Comparison of ENCODE assay signal across 8 cellular contexts in the genomic region with DNA sequence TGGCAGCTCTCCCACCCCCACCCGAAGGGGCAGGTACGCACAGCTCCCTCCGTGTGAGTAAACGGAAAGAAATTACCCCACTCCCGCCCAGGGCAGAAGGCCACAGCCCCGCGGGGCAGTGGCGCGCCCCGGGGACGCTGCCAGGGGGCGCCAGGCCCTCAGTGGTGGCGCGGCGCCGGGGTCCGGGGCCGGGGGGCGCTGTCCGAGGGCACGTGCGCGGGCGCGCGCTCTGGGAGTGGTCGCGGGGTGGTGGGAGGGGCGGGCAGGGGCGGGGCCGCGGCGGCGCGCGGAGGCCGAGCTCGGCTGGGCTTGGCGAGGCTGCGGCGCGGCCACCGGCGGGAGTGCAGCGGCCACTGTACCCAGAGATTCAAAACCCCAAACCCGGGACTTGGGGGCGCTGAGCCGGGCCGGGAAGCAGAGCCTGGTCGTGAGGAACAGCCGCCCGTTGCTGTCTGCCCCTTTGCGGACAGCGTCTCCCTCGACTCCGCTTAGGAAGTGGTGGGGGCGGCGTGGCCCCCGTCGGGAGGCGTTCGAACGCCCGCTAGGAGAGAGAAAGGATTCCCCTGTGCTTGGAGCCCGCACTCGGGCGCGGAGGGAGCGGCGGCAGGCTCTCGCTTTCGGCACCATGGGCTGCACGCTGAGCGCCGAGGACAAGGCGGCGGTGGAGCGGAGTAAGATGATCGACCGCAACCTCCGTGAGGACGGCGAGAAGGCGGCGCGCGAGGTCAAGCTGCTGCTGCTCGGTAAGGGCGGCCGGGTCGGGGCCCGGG. TPM values are rescaled to one million over a fixed set of nuclear protein-coding genes. Genes with fewer than 3 reads are reported as not detected.
DNase-seq lines count a peak whose midpoint lies in the region; ATAC-seq and TF ChIP-seq lines count a peak whose summit lies in the region.

A gene (plus strand): TSS at position 296 of the 770 bp plus-strand sequence. CDS start 330 bp downstream, at position 626.

- no peaks in the 10 kb centered on the region for H3K27me3 ChIP-seq in CD8-positive, alpha-beta T cell (ENCODE audit: insufficient read depth, low read length)

- H3K4me1 Mint-ChIP-seq in CD8-positive, alpha-beta T cell (ENCODE audit: low read depth), result peaks cover 19% of the 10 kb centered on the region
- H3K4me1 Mint-ChIP-seq in WTC11 (peaks cover 47% of the 10 kb centered on the region), endothelial cell (ENCODE audit: unreplicated experiment) (peaks cover 61% of the 10 kb centered on the region)
- H3K4me1 Mint-ChIP-seq in stimulated activated memory B cell treated with anti-CD40 and anti-IgM and Interleukin-4, amounts not matched to agents 10 μg/mL and 1 μg/mL and 100 μg/mL, for 72 hours, result peaks cover 4% of the 10 kb centered on the region

- H3K4me1 ChIP-seq in CD8-positive, alpha-beta T cell (ENCODE audit: insufficient read depth, low read length), result peaks cover 4% of the 10 kb centered on the region

- H3K9me3 Mint-ChIP-seq in CD8-positive, alpha-beta T cell, result no peaks in the 10 kb centered on the region
- H3K9me3 Mint-ChIP-seq in WTC11 (no peaks in the 10 kb centered on the region), endothelial cell (ENCODE audit: unreplicated experiment) (no peaks in the 10 kb centered on the region)
- peaks cover 9% of the 10 kb centered on the region for H3K9me3 Mint-ChIP-seq in stimulated activated memory B cell treated with anti-CD40 and anti-IgM and Interleukin-4, amounts not matched to agents 10 μg/mL and 1 μg/mL and 100 μg/mL, for 72 hours

- peak within 1 kb of the TSS; percentile 86 for H3K4me3 Mint-ChIP-seq in CD8-positive, alpha-beta T cell
- H3K4me3 Mint-ChIP-seq in WTC11, result peak within 1 kb of the TSS; percentile 99
- peak within 1 kb of the TSS; percentile 98 for H3K4me3 Mint-ChIP-seq in endothelial cell (ENCODE audit: unreplicated experiment)
- H3K4me3 Mint-ChIP-seq in stimulated activated memory B cell treated with anti-CD40 and anti-IgM and Interleukin-4, amounts not matched to agents 10 μg/mL and 1 μg/mL and 100 μg/mL, for 72 hours, result peak within 1 kb of the TSS; percentile 15

- peaks cover 20% of the 10 kb centered on the region for H3K27me3 Mint-ChIP-seq in CD8-positive, alpha-beta T cell (ENCODE audit: low read depth)
- peaks cover 15% of the 10 kb centered on the region for H3K27me3 Mint-ChIP-seq in WTC11 (ENCODE audit: low read depth)
- H3K27me3 Mint-ChIP-seq in endothelial cell (ENCODE audit: unreplicated experiment), result peaks cover 11% of the 10 kb centered on the region
- peaks cover 55% of the 10 kb centered on the region for H3K27me3 Mint-ChIP-seq in stimulated activated memory B cell treated with anti-CD40 and anti-IgM and Interleukin-4, amounts not matched to agents 10 μg/mL and 1 μg/mL and 100 μg/mL, for 72 hours

- POLR2A ChIA-PET in CD8-positive, alpha-beta T cell (lab: Charles Lee), result no interaction called here
- POLR2A ChIA-PET in WTC11 (lab: Charles Lee), result interaction anchor here (0.5 to 0.9 kb wide), 2 partner anchors 22 to 75 kb away, joined by 3 to 6 read pairs; no protein-coding TSS in a partner anchor

- TF ChIP-seq CTCF in CD8-positive, alpha-beta T cell (IDR thresholded peaks at IDR 0.05), result peak; percentile 17
- TF ChIP-seq CTCF in WTC11 (IDR thresholded peaks at IDR 0.05) (peak; percentile 13; the same call in 1 of the 2 replicates), endothelial cell (IDR thresholded peaks at IDR 0.05; ENCODE audit: unreplicated experiment) (no peak)

- H3K36me3 ChIP-seq in CD8-positive, alpha-beta T cell (ENCODE audit: insufficient read depth, low read length), result no peaks in the 10 kb centered on the region

- DNase-seq in CD8-positive, alpha-beta T cell, result peak in 4 of 7 experiments; percentile 13 to 51 (median 23)
- DNase-seq in NCI-H1694 (lab: John Stamatoyannopoulos, UW), result peak; percentile 73
- DNase-seq in WTC11 (ENCODE audit: low spot score), result peak; percentile 80
- DNase-seq in endothelial cell (ENCODE audit: low spot score), result peak; percentile 91
- peak; percentile 81 to 86 for DNase-seq in lung microvascular endothelial cell (ENCODE audit: low read depth in 2 of 2)
- no peak for DNase-seq in GM19238 (ENCODE audit: insufficient read length, low spot score)

- H3K36me3 Mint-ChIP-seq in CD8-positive, alpha-beta T cell, result peaks cover 3% of the 10 kb centered on the region
- H3K36me3 Mint-ChIP-seq in WTC11 (no peaks in the 10 kb centered on the region; the same call in 1 of the 2 replicates), endothelial cell (ENCODE audit: low read depth, unreplicated experiment) (peaks cover 16% of the 10 kb centered on the region)
- no peaks in the 10 kb centered on the region for H3K36me3 Mint-ChIP-seq in stimulated activated memory B cell treated with anti-CD40 and anti-IgM and Interleukin-4, amounts not matched to agents 10 μg/mL and 1 μg/mL and 100 μg/mL, for 72 hours

- H3K27ac ChIP-seq in CD8-positive, alpha-beta T cell (ENCODE audit: low read depth, low read length), result peak within 1 kb of the TSS; percentile 17

- CTCF ChIA-PET in CD8-positive, alpha-beta T cell (lab: Charles Lee), result interaction anchor here (0.7 to 1.2 kb wide), 5 partner anchors 11 to 257 kb away, joined by 3 to 4 read pairs (median 3); no protein-coding TSS in a partner anchor
- CTCF ChIA-PET in WTC11 (lab: Charles Lee), result interaction anchor here (0.6 to 1.8 kb wide), 16 partner anchors 11 to 888 kb away, joined by 3 to 11 read pairs (median 4); no protein-coding TSS in a partner anchor

- peak; percentile 41 for ATAC-seq in CD8-positive, alpha-beta T cell
- ATAC-seq in GM21576 (IDR thresholded peaks at IDR 0.05; ENCODE audit: unreplicated experiment) (peak; percentile 51), WTC11 (peak; percentile 81)
- peak; percentile 57 for ATAC-seq in stimulated activated memory B cell treated with anti-CD40 and anti-IgM and Interleukin-4, amounts not matched to agents 10 μg/mL and 1 μg/mL and 100 μg/mL, for 72 hours

- no peaks in the 10 kb centered on the region for H3K9me3 ChIP-seq in CD8-positive, alpha-beta T cell (ENCODE audit: low read length)

- H3K4me3 ChIP-seq in CD8-positive, alpha-beta T cell (ENCODE audit: low read depth, low read length), result peak within 1 kb of the TSS; percentile 53

- H3K27ac Mint-ChIP-seq in CD8-positive, alpha-beta T cell, result peak within 1 kb of the TSS; percentile 10
- H3K27ac Mint-ChIP-seq in WTC11 (peak within 1 kb of the TSS; percentile 88), endothelial cell (ENCODE audit: unreplicated experiment) (peak within 1 kb of the TSS; percentile 97)
- H3K27ac Mint-ChIP-seq in stimulated activated memory B cell treated with anti-CD40 and anti-IgM and Interleukin-4, amounts not matched to agents 10 μg/mL and 1 μg/mL and 100 μg/mL, for 72 hours, result no peak within 1 kb of the TSS

- intact Hi-C loops in CD8-positive, alpha-beta T cell (cut with DNase I, micrococcal nuclease), result loop anchor here in 1 of 2 experiments (2.0 kb wide), 1 partner anchor 258 kb away; no protein-coding TSS in a partner anchor

TF ChIP-seq in WTC11, 78 proteins besides CTCF, POLR2A, EP300 and RAD21 (continues in another document):
- no peak for TF ChIP-seq RELA (CRISPR knock-in tag; IDR thresholded peaks at IDR 0.05; ENCODE audit: borderline replicate concordance)
- TF ChIP-seq FOXP1 (CRISPR knock-in tag; IDR thresholded peaks at IDR 0.05; ENCODE audit: borderline replicate concordance), result peak; percentile 58; the same call in 1 of the 2 replicates
- no peak for TF ChIP-seq NFE2L1 (CRISPR knock-in tag; IDR thresholded peaks at IDR 0.05)
- TF ChIP-seq CREB1 (CRISPR knock-in tag; IDR thresholded peaks at IDR 0.05), result no peak
- TF ChIP-seq NR2C2 (CRISPR knock-in tag; IDR thresholded peaks at IDR 0.05), result no peak
- TF ChIP-seq, protein P1, sequence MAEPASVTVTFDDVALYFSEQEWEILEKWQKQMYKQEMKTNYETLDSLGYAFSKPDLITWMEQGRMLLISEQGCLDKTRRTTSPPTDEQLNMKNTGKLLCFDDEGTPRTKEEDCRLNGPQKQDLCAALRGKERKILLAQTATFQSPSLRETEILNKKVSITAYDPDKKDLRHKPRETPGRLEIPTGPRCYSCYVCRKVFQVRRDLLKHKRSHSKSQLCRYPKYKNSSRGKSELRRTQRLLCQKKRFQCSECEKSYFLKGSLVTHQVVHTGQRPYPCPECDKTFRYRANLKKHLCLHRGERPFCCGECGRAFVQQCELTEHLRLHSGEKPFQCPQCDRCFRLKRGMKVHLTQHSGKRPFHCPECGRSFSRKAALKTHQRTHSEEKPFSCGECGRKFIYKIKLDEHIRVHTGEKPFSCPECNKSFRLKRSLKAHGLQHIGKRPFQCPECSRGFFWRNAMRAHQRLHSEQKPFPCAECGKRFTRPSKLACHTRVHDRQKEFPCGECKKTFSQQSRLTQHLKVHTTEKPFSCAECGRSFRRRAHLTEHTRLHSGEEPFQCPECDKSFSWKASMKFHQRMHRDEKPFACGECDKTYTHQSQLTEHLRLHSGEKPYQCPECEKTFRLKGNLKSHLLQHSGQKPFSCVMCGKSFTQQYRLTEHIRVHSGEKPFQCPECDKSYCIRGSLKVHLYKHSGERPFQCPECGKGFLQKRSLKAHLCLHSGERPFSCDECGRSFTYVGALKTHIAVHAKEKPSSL (CRISPR knock-in tag; conservative IDR thresholded peaks at IDR 0.05), result no peak
- TF ChIP-seq, protein P2, sequence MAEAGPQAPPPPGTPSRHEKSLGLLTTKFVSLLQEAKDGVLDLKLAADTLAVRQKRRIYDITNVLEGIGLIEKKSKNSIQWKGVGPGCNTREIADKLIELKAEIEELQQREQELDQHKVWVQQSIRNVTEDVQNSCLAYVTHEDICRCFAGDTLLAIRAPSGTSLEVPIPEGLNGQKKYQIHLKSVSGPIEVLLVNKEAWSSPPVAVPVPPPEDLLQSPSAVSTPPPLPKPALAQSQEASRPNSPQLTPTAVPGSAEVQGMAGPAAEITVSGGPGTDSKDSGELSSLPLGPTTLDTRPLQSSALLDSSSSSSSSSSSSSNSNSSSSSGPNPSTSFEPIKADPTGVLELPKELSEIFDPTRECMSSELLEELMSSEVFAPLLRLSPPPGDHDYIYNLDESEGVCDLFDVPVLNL (CRISPR knock-in tag; IDR thresholded peaks at IDR 0.05; ENCODE audit: borderline replicate concordance, low read depth), result no peak
- TF ChIP-seq IRF2 (CRISPR knock-in tag; IDR thresholded peaks at IDR 0.05; ENCODE audit: borderline replicate concordance, low read depth), result no peak
- TF ChIP-seq ZBTB21 (CRISPR knock-in tag; IDR thresholded peaks at IDR 0.05; ENCODE audit: borderline replicate concordance), result 0 out of 2 replicates have a peak, but pooled peaks have one; percentile 28
- TF ChIP-seq, protein P3, sequence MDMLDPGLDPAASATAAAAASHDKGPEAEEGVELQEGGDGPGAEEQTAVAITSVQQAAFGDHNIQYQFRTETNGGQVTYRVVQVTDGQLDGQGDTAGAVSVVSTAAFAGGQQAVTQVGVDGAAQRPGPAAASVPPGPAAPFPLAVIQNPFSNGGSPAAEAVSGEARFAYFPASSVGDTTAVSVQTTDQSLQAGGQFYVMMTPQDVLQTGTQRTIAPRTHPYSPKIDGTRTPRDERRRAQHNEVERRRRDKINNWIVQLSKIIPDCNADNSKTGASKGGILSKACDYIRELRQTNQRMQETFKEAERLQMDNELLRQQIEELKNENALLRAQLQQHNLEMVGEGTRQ (CRISPR knock-in tag; IDR thresholded peaks at IDR 0.05), result peak; percentile 75

RNA-seq across cellular contexts. Expression of the gene that starts here (rescaled TPM):
- under 1 TPM; 0.30 to 0.36 TPM for total RNA-seq in CD8-positive, alpha-beta T cell
- total RNA-seq in WTC11 (2021) (26.7 to 31.0 TPM (median 31.0 TPM) in 3 replicates), endothelial cell (ENCODE audit: unreplicated experiment) (132 TPM), lung microvascular endothelial cell (13.9 and 16.1 TPM in 2 replicates)

Comparison
In these comparisons a context has a peak if more than half of its experiments do, and no peak if none do; other contexts are left out.
1. RNA of the gene that starts here (total RNA-seq): 132 TPM in endothelial cell (single experiment), 26.7 to 31.0 TPM in WTC11 and 13.9 to 16.1 TPM in lung microvascular endothelial cell; 0.30 to 0.36 TPM in CD8-positive, alpha-beta T cell; every median in the first group is over 10 times any median in the second.
2. Peak in DNase-seq, ATAC-seq, H3K4me3 ChIP-seq and H3K27ac ChIP-seq in CD8-positive, alpha-beta T cell; RNA of the gene not detected or under 1 TPM.
3. H3K4me3 Mint-ChIP-seq: peak in every context shown above with its lines; median percentile 99 in WTC11; 98 in endothelial cell; 86 in CD8-positive, alpha-beta T cell; 15 in stimulated activated memory B cell treated with anti-CD40 and anti-IgM and Interleukin-4, amounts not matched to agents 10 μg/mL and 1 μg/mL and 100 μg/mL, for 72 hours.
4. Peak in every context shown above with its lines, with median percentiles within 50 percentile points of each other: ATAC-seq.